ENCODE assay signal across 15 cellular contexts in genomic region chr10:118471863-118472262, GRCh38.
DNase-seq lines count a peak whose midpoint lies in the region; ATAC-seq and TF ChIP-seq lines count a peak whose summit lies in the region.
"Had no signal": no experiment of that assay in that cellular context is flagged by ENCODE, and none has a peak within 500 bp of the region (broad histone marks: within the 10 kb centered on the region; RNA-seq: fewer than 3 reads in every experiment).

No MANE protein-coding gene starts in this region.

- H3K4me3 ChIP-seq in epithelial cell of esophagus (ENCODE audit: low read length): no peak overlapping the region
- H3K4me3 ChIP-seq: coronary artery, esophagus squamous epithelium, suprapubic skin had no signal

- DNase-seq in DMS 273 (lab: John Stamatoyannopoulos, UW; ENCODE audit: unreplicated experiment) (peak; percentile 4), DMS 273 treated with DMSO at 0.1 percent for 48 hours (lab: John Stamatoyannopoulos, UW) (no peak), RKO (ENCODE audit: low spot score) (peak; percentile 56), epithelial cell of esophagus (ENCODE audit: low read depth) (peak; percentile 85), renal cortical epithelial cell (ENCODE audit: low read depth) (peak; percentile 44), dedifferentiated amniotic fluid mesenchymal stem cell (ENCODE audit: extremely low spot score) (no peak), MV-4-11 (lab: John Stamatoyannopoulos, UW) (no peak)
- DNase-seq: activated CD4-positive, alpha-beta T cell treated with anti-CD3 and anti-CD28 coated beads, Interleukin-2, amount 50 U/mL, for 4 hours; amygdala; esophagus squamous epithelium; naive thymus-derived CD8-positive, alpha-beta T cell; SIG-M5 had no signal

- no peak for ATAC-seq in GM21723 (IDR thresholded peaks at IDR 0.05; ENCODE audit: unreplicated experiment)
- ATAC-seq: naive thymus-derived CD8-positive, alpha-beta T cell had no signal

- no peak for TF ChIP-seq CTCF in epithelial cell of esophagus (IDR thresholded peaks at IDR 0.05; ENCODE audit: insufficient read depth, low read depth, low read length, missing control alignments)

Comparison
In these comparisons a context has a peak if more than half of its experiments do, and no peak if none do; other contexts are left out.
1. DNase-seq: peak in DMS 273 (single experiment), RKO (single experiment), epithelial cell of esophagus (single experiment) and renal cortical epithelial cell (single experiment); none in DMS 273 treated with DMSO at 0.1 percent for 48 hours (single experiment), dedifferentiated amniotic fluid mesenchymal stem cell (single experiment) and MV-4-11 (single experiment).